In the genomic region with DNA sequence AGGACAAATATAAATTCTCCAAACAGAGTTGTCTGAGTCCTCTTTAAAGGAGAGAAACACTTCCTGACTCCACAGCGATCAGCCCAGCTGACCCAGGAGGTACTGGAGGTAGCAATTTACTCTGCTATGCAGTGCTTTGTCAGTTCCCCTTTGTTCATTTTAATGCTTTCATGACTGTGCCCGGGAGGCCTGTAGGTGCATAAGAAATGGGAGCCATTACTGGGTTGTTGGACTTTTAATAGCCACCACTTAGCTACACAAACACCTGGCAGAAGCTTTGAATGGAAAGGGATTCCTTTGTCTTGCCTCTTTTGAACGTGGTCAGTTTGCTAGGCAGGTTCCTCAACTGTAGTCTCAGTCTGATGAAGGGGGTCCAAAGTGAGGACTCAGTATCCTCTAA, we compare ENCODE assay signal across 19 cellular contexts. TPM values are rescaled to one million over a fixed set of nuclear protein-coding genes. Genes with fewer than 3 reads are reported as not detected.
DNase-seq lines count a peak whose midpoint lies in the region; ATAC-seq and TF ChIP-seq lines count a peak whose summit lies in the region.
"Had no signal": no experiment of that assay in that cellular context is flagged by ENCODE, and none has a peak within 500 bp of the region (broad histone marks: within the 10 kb centered on the region; RNA-seq: fewer than 3 reads in every experiment).

No MANE protein-coding gene starts in this region.

- no peaks in the 10 kb centered on the region for H3K36me3 ChIP-seq in GM23338 (ENCODE audit: insufficient read depth)
- H3K36me3 ChIP-seq: SJCRH30 had no signal

- peaks cover 22% of the 10 kb centered on the region for H3K4me1 Mint-ChIP-seq in GM23338
- peaks cover 47% of the 10 kb centered on the region for H3K4me1 Mint-ChIP-seq in WTC11
- H3K4me1 Mint-ChIP-seq in activated CD4-positive, alpha-beta T cell treated with anti-CD3 and anti-CD28 coated beads, Interleukin-2, amount 10 ng/mL, durations not matched to agents 24 days and 14 days: no peaks in the 10 kb centered on the region
- H3K4me1 Mint-ChIP-seq: CD14-positive monocyte had no signal

- ATAC-seq in GM23338 (peak; percentile 97), WTC11 (peak; percentile 95), right cardiac atrium (no peak)
- ATAC-seq: PC-3, T-helper 17 cell had no signal

- H3K9me3 Mint-ChIP-seq in GM23338: no peaks in the 10 kb centered on the region; the same call in 2 of the 3 replicates
- H3K9me3 Mint-ChIP-seq in WTC11: no peaks in the 10 kb centered on the region
- H3K9me3 Mint-ChIP-seq in activated CD4-positive, alpha-beta T cell treated with anti-CD3 and anti-CD28 coated beads, Interleukin-2, amount 10 ng/mL, durations not matched to agents 24 days and 14 days: peaks cover 3% of the 10 kb centered on the region
- H3K9me3 Mint-ChIP-seq: CD14-positive monocyte had no signal

- H3K4me3 Mint-ChIP-seq in GM23338: no peak overlapping the region
- H3K4me3 Mint-ChIP-seq in WTC11: peak overlapping the region; percentile 10
- no peak overlapping the region for H3K4me3 Mint-ChIP-seq in activated CD4-positive, alpha-beta T cell treated with anti-CD3 and anti-CD28 coated beads, Interleukin-2, amount 10 ng/mL, durations not matched to agents 24 days and 14 days
- H3K4me3 Mint-ChIP-seq: CD14-positive monocyte, T-helper 17 cell had no signal

- peaks cover 17% of the 10 kb centered on the region for H3K4me1 ChIP-seq in GM23338 (ENCODE audit: insufficient read depth)
- no peaks in the 10 kb centered on the region for H3K4me1 ChIP-seq in right cardiac atrium (ENCODE audit: control insufficient read depth, insufficient read depth, low read length)
- H3K4me1 ChIP-seq: SJCRH30 had no signal

- H3K36me3 Mint-ChIP-seq in GM23338 (ENCODE audit: low read depth): no peaks in the 10 kb centered on the region
- no peaks in the 10 kb centered on the region for H3K36me3 Mint-ChIP-seq in WTC11
- no peaks in the 10 kb centered on the region for H3K36me3 Mint-ChIP-seq in activated CD4-positive, alpha-beta T cell treated with anti-CD3 and anti-CD28 coated beads, Interleukin-2, amount 10 ng/mL, durations not matched to agents 24 days and 14 days (ENCODE audit: low read depth)
- H3K36me3 Mint-ChIP-seq: CD14-positive monocyte had no signal

- peak; percentile 71 for DNase-seq in GM23338 (ENCODE audit: low spot score)
- peak; percentile 63 for DNase-seq in NCI-H1105 (lab: John Stamatoyannopoulos, UW)
- DNase-seq in WTC11 (ENCODE audit: low spot score): peak; percentile 15
- DNase-seq in iPS-NIHi7 (ENCODE audit: extremely low spot score): peak; percentile 15
- no peak for DNase-seq in MV-4-11 (lab: John Stamatoyannopoulos, UW)
- DNase-seq in right cardiac atrium: no peak
- no peak for DNase-seq in activated CD4-positive, alpha-beta T cell treated with anti-CD3 and anti-CD28 coated beads, Interleukin-2, amount 10 ng/mL, durations not matched to agents 24 days and 14 days
- DNase-seq: ACHN; AML-193; DMS53; HCEC 1CT; NCI-H1092 treated with DMSO at 0.1 percent for 48 hours; NCI-H2081 treated with DMSO at 0.1 percent for 48 hours; NCI-H524; NK-92 treated with Interleukin-12 subunit alpha and Interleukin-12 subunit beta, amount 100 ng/mL, for 24 hours; PC-3; SJCRH30; T-helper 17 cell had no signal

- intact Hi-C loops in right cardiac atrium (cut with DNase I): no loop called here
- intact Hi-C loops in activated CD4-positive, alpha-beta T cell treated with anti-CD3 and anti-CD28 coated beads, Interleukin-2, amount 10 ng/mL, durations not matched to agents 24 days and 14 days (cut with micrococcal nuclease): no loop called here

- CTCF ChIA-PET in WTC11 (lab: Charles Lee): no interaction called here

- peak overlapping the region; percentile 53 for H3K4me2 ChIP-seq in GM23338

- H3K27me3 Mint-ChIP-seq in GM23338 (ENCODE audit: insufficient read depth, low read depth, poor library complexity) (peaks cover 34% of the 10 kb centered on the region), WTC11 (ENCODE audit: low read depth) (peaks cover 97% of the 10 kb centered on the region)
- H3K27me3 Mint-ChIP-seq in activated CD4-positive, alpha-beta T cell treated with anti-CD3 and anti-CD28 coated beads, Interleukin-2, amount 10 ng/mL, durations not matched to agents 24 days and 14 days: no peaks in the 10 kb centered on the region
- H3K27me3 Mint-ChIP-seq: T-helper 17 cell had no signal

- H4K20me1 ChIP-seq in GM23338 (replicated peaks; ENCODE audit: insufficient read depth): no peaks in the 10 kb centered on the region

- H3K79me2 ChIP-seq in GM23338 (replicated peaks; ENCODE audit: insufficient read depth): no peaks in the 10 kb centered on the region

- no peak for TF ChIP-seq CTCF in GM23338 (conservative IDR thresholded peaks at IDR 0.05; ENCODE audit: low read depth in 2 of 2)
- TF ChIP-seq CTCF in WTC11 (IDR thresholded peaks at IDR 0.05): no peak

- H3K9me3 ChIP-seq in right cardiac atrium (ENCODE audit: control insufficient read depth, low read length): no peaks in the 10 kb centered on the region
- H3K9me3 ChIP-seq: SJCRH30 had no signal

- H3F3A ChIP-seq in GM23338 (replicated peaks; ENCODE audit: low read depth): no peaks in the 10 kb centered on the region

- H3K4me3 ChIP-seq in GM23338: peak overlapping the region; percentile 22
- H3K4me3 ChIP-seq in right cardiac atrium (ENCODE audit: low read length): no peak overlapping the region
- H3K4me3 ChIP-seq: SJCRH30 had no signal

- POLR2A ChIA-PET in WTC11 (lab: Charles Lee): interaction anchor here (0.6 kb wide), 1 partner anchor 1440 kb away, joined by 4 read pairs; no protein-coding TSS in a partner anchor

- WGBS in right cardiac atrium: 73% methylated on average over 3 of the region's 3 CpGs

- H3K27me3 ChIP-seq in GM23338 (ENCODE audit: insufficient read depth) (peaks cover 45% of the 10 kb centered on the region), right cardiac atrium (ENCODE audit: control insufficient read depth, insufficient read depth) (no peaks in the 10 kb centered on the region)
- H3K27me3 ChIP-seq: SJCRH30 had no signal

- H3K27ac Mint-ChIP-seq in GM23338 (no peak overlapping the region), WTC11 (peak overlapping the region; percentile 49)
- no peak overlapping the region for H3K27ac Mint-ChIP-seq in activated CD4-positive, alpha-beta T cell treated with anti-CD3 and anti-CD28 coated beads, Interleukin-2, amount 10 ng/mL, durations not matched to agents 24 days and 14 days
- H3K27ac Mint-ChIP-seq: CD14-positive monocyte, T-helper 17 cell had no signal

- no peak overlapping the region for H2AFZ ChIP-seq in GM23338

- H3K27ac ChIP-seq in GM23338 (ENCODE audit: low read depth) (peak overlapping the region; percentile 88; the same call in 1 of the 2 replicates), right cardiac atrium (ENCODE audit: low read length) (no peak overlapping the region)
- H3K27ac ChIP-seq: SJCRH30 had no signal

- H3K9me2 ChIP-seq in GM23338 (ENCODE audit: insufficient read depth): no peaks in the 10 kb centered on the region; the same call in 1 of the 2 replicates

TF ChIP-seq in WTC11, 78 proteins besides CTCF, POLR2A, EP300 and RAD21 (continues in another document):
- no peak for TF ChIP-seq NR3C1 (CRISPR knock-in tag; conservative IDR thresholded peaks at IDR 0.05; ENCODE audit: low read depth)
- no peak for TF ChIP-seq ZNF671 (CRISPR knock-in tag; IDR thresholded peaks at IDR 0.05)
- no peak for TF ChIP-seq SP1 (CRISPR knock-in tag; conservative IDR thresholded peaks at IDR 0.05)
- TF ChIP-seq, protein P1, sequence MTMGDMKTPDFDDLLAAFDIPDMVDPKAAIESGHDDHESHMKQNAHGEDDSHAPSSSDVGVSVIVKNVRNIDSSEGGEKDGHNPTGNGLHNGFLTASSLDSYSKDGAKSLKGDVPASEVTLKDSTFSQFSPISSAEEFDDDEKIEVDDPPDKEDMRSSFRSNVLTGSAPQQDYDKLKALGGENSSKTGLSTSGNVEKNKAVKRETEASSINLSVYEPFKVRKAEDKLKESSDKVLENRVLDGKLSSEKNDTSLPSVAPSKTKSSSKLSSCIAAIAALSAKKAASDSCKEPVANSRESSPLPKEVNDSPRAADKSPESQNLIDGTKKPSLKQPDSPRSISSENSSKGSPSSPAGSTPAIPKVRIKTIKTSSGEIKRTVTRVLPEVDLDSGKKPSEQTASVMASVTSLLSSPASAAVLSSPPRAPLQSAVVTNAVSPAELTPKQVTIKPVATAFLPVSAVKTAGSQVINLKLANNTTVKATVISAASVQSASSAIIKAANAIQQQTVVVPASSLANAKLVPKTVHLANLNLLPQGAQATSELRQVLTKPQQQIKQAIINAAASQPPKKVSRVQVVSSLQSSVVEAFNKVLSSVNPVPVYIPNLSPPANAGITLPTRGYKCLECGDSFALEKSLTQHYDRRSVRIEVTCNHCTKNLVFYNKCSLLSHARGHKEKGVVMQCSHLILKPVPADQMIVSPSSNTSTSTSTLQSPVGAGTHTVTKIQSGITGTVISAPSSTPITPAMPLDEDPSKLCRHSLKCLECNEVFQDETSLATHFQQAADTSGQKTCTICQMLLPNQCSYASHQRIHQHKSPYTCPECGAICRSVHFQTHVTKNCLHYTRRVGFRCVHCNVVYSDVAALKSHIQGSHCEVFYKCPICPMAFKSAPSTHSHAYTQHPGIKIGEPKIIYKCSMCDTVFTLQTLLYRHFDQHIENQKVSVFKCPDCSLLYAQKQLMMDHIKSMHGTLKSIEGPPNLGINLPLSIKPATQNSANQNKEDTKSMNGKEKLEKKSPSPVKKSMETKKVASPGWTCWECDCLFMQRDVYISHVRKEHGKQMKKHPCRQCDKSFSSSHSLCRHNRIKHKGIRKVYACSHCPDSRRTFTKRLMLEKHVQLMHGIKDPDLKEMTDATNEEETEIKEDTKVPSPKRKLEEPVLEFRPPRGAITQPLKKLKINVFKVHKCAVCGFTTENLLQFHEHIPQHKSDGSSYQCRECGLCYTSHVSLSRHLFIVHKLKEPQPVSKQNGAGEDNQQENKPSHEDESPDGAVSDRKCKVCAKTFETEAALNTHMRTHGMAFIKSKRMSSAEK (CRISPR knock-in tag; IDR thresholded peaks at IDR 0.05; ENCODE audit: borderline replicate concordance): no peak
- peak; percentile 79; the same call in 1 of the 2 replicates for TF ChIP-seq TEAD1 (CRISPR knock-in tag; IDR thresholded peaks at IDR 0.05)
- no peak for TF ChIP-seq ETV6 (CRISPR knock-in tag; IDR thresholded peaks at IDR 0.05)
- no peak for TF ChIP-seq FOXJ3 (CRISPR knock-in tag; IDR thresholded peaks at IDR 0.05; ENCODE audit: borderline replicate concordance)
- peak; percentile 90 for TF ChIP-seq ZMAT4 (CRISPR knock-in tag; IDR thresholded peaks at IDR 0.05)

RNA-seq across cellular contexts. Expression of gene AFF2, which starts 59.0 kb away (rescaled TPM):
- total RNA-seq in GM23338 (2014; rRNA removed; shearing (Covaris generic)): 5.8 and 5.9 TPM in 2 replicates
- polyA plus RNA-seq in GM23338 (2016; fragmentation: Nextera tagmentation; extraction: Ambion mirVana): 0.75 and 1.6 TPM in 2 replicates
- 6.0 to 7.6 TPM (median 6.9 TPM) in 3 replicates for total RNA-seq in WTC11 (2021)
- 1 to 10 TPM; 1.3 to 3.1 (median 2.5) TPM for total RNA-seq in right cardiac atrium
- 1.00 TPM for polyA plus RNA-seq in right cardiac atrium
- 0.70 and 1.1 TPM in 2 replicates for total RNA-seq in activated CD4-positive, alpha-beta T cell treated with anti-CD3 and anti-CD28 coated beads, Interleukin-2, amount 10 ng/mL, durations not matched to agents 24 days and 14 days
- total RNA-seq: PC-3 had no signal

Comparison
In these comparisons a context has a peak if more than half of its experiments do, and no peak if none do; other contexts are left out.
1. ATAC-seq: peak in GM23338 (single experiment) and WTC11 (single experiment); none in right cardiac atrium (0 of 2).
2. DNase-seq: peak in GM23338 (single experiment), NCI-H1105 (single experiment), WTC11 (single experiment) and iPS-NIHi7 (single experiment); none in MV-4-11 (single experiment), right cardiac atrium (0 of 3) and activated CD4-positive, alpha-beta T cell treated with anti-CD3 and anti-CD28 coated beads, Interleukin-2, amount 10 ng/mL, durations not matched to agents 24 days and 14 days (single experiment).